ENCODE assay signal across 1 cellular context in genomic region chr21:43375006-43375826, GRCh38.
TF ChIP-seq lines count a peak whose summit lies in the region.

No MANE protein-coding gene starts in this region.

TF ChIP-seq in HEK293, 187 proteins besides CTCF, POLR2A, EP300 and RAD21:
- TF ChIP-seq ZIC2 (tag by site-specific recombination; IDR thresholded peaks at IDR 0.05) (peak; percentile 40; the same call in 1 of the 2 replicates), PATZ1 (tag by site-specific recombination; IDR thresholded peaks at IDR 0.05) (no peak)
